In genomic region chr6:100445512-100445911, GRCh38 we compare ENCODE assay signal across 30 cellular contexts. TPM values are rescaled to one million over a fixed set of nuclear protein-coding genes. Genes with fewer than 3 reads are reported as not detected.
"Had no signal": no experiment of that assay in that cellular context is flagged by ENCODE, and none has a peak within 500 bp of the region (broad histone marks: within the 10 kb centered on the region; RNA-seq: fewer than 3 reads in every experiment).

No MANE protein-coding gene starts in this region.

- DNase-seq: naive thymus-derived CD8-positive, alpha-beta T cell; nephron progenitor cell; nucleus accumbens; pancreas; spleen; stimulated activated CD4-positive, alpha-beta T cell treated with anti-CD3 and anti-CD28 coated beads, Interleukin-12 subunit alpha, Interleukin-12 subunit beta, amount 100 ng/mL, for 4 hours; stimulated activated CD4-positive, alpha-beta T cell treated with anti-CD3 and anti-CD28 coated beads, Interleukin-1b, Interleukin-23, amount 100 ng/mL, for 48 hours; stimulated activated CD4-positive, alpha-beta T cell treated with anti-CD3 and anti-CD28 coated beads, Interleukin-4, amount 100 ng/mL, for 1 hour; stimulated activated CD4-positive, alpha-beta T cell treated with anti-CD3 and anti-CD28 coated beads, Interleukin-4, amount 100 ng/mL, for 4 hours; stimulated activated CD8-positive, alpha-beta memory T cell treated with anti-CD3 and anti-CD28 coated beads, Interleukin-4, amount 100 ng/mL, for 48 hours; stimulated activated naive CD4-positive, alpha-beta T cell; stomach; thyroid gland; transverse colon; upper lobe of right lung; uterus had no signal

- H3K4me1 Mint-ChIP-seq: neural crest cell; stimulated activated memory B cell treated with anti-CD40 and anti-IgM and Interleukin-4, amounts not matched to agents 10 μg/mL and 1 μg/mL and 100 μg/mL, for 72 hours had no signal

- ATAC-seq: naive thymus-derived CD8-positive, alpha-beta T cell; natural killer cell treated with Interleukin-12 subunit alpha and Interleukin-12 subunit beta and Interleukin-15 and Interleukin-18, amount 100 ng/mL, for 72 hours; sciatic nerve; stimulated activated memory B cell treated with anti-CD40 and anti-IgM and Interleukin-4, amounts not matched to agents 10 μg/mL and 1 μg/mL and 100 μg/mL, for 72 hours; upper lobe of right lung had no signal

- H3K4me3 Mint-ChIP-seq: natural killer cell treated with Interleukin-12 subunit alpha and Interleukin-12 subunit beta and Interleukin-15 and Interleukin-18, amount 100 ng/mL, for 72 hours; neural crest cell; stimulated activated memory B cell treated with anti-CD40 and anti-IgM and Interleukin-4, amounts not matched to agents 10 μg/mL and 1 μg/mL and 100 μg/mL, for 72 hours; stimulated activated naive CD8-positive, alpha-beta T cell treated with anti-CD3 and anti-CD28 coated beads, Interleukin-15, Interleukin-2, amounts not matched to agents 100 ng/mL and 50 ng/mL, for 24 hours had no signal

- H3K36me3 Mint-ChIP-seq: natural killer cell treated with Interleukin-12 subunit alpha and Interleukin-12 subunit beta and Interleukin-15 and Interleukin-18, amount 100 ng/mL, for 72 hours; stimulated activated memory B cell treated with anti-CD40 and anti-IgM and Interleukin-4, amounts not matched to agents 10 μg/mL and 1 μg/mL and 100 μg/mL, for 72 hours had no signal

- H3K9me3 Mint-ChIP-seq: natural killer cell treated with Interleukin-12 subunit alpha and Interleukin-12 subunit beta and Interleukin-15 and Interleukin-18, amount 100 ng/mL, for 72 hours; neural crest cell; stimulated activated memory B cell treated with anti-CD40 and anti-IgM and Interleukin-4, amounts not matched to agents 10 μg/mL and 1 μg/mL and 100 μg/mL, for 72 hours; stimulated activated naive CD8-positive, alpha-beta T cell treated with anti-CD3 and anti-CD28 coated beads, Interleukin-15, Interleukin-2, amounts not matched to agents 100 ng/mL and 50 ng/mL, for 24 hours; type B pancreatic cell had no signal

- H3K27ac ChIP-seq: neutrophil, prostate gland, right atrium auricular region, skin epidermis, spleen, stomach, thoracic aorta, thyroid gland, transverse colon, upper lobe of right lung, uterus had no signal

- H3K9me3 ChIP-seq: neutrophil, pancreas, prostate gland, right atrium auricular region, spleen, thoracic aorta, thyroid gland, transverse colon, upper lobe of right lung, uterus had no signal

- H3K4me1 ChIP-seq: pancreas, prostate gland, uterus had no signal

- H3K4me2 ChIP-seq: smooth muscle cell had no signal

- H3K27ac Mint-ChIP-seq: naive thymus-derived CD8-positive, alpha-beta T cell; natural killer cell treated with Interleukin-12 subunit alpha and Interleukin-12 subunit beta and Interleukin-15 and Interleukin-18, amount 100 ng/mL, for 72 hours; nephron progenitor cell; stimulated activated memory B cell treated with anti-CD40 and anti-IgM and Interleukin-4, amounts not matched to agents 10 μg/mL and 1 μg/mL and 100 μg/mL, for 72 hours; stimulated activated naive CD8-positive, alpha-beta T cell treated with anti-CD3 and anti-CD28 coated beads, Interleukin-15, Interleukin-2, amounts not matched to agents 100 ng/mL and 50 ng/mL, for 24 hours had no signal

RNA-seq across cellular contexts. Expression of gene SIM1, which starts 19.2 kb away (rescaled TPM):
- total RNA-seq: naive thymus-derived CD8-positive, alpha-beta T cell; natural killer cell treated with Interleukin-12 subunit alpha and Interleukin-12 subunit beta and Interleukin-15 and Interleukin-18, amount 100 ng/mL, for 72 hours; posterior vena cava; right atrium auricular region; smooth muscle cell; spleen; temporal lobe; thoracic aorta; thyroid gland; transverse colon; upper lobe of right lung had no signal
